In the genomic region with DNA sequence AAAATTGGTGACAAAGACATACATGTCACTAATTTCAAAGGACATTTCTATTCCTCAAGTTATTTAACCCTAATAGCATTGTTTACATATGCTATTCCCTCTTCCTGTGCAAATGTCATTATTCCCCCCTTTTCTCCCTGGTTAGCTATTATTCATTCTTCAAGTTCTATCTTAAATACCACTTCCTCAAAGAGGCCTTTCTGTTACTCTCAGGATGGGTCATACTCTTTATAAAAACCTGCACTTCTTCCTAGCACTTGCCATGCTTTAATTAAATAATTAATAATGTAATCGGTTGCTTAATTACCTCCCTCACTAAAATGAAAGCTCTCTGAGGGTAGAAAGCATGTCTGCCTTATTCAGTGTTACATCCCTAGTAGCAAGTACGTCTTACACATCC, we compare ENCODE assay signal across 16 cellular contexts.
DNase-seq lines count a peak whose midpoint lies in the region; ATAC-seq, FAIRE-seq and TF ChIP-seq lines count a peak whose summit lies in the region.
"Had no signal": no experiment of that assay in that cellular context is flagged by ENCODE, and none has a peak within 500 bp of the region (broad histone marks: within the 10 kb centered on the region; RNA-seq: fewer than 3 reads in every experiment).

No MANE protein-coding gene starts in this region.

- no peaks in the 10 kb centered on the region for H3K9me3 ChIP-seq in mucosa of descending colon
- H3K9me3 ChIP-seq: HAP-1 had no signal

- no peak for DNase-seq in T-helper 2 cell treated with Interferon-gamma antibody and Interleukin-4, amounts not matched to agents 5 μg/mL and 100 μg/mL, for 36 hours (ENCODE audit: low spot score)
- DNase-seq in T-helper 2 cell (no peak), GM19239 (ENCODE audit: insufficient read length, low spot score) (no peak), mucosa of descending colon (no peak)
- DNase-seq: 8988T; CD8-positive, alpha-beta memory T cell; COR-L47; DMS79 treated with DMSO at 0.1 percent for 48 hours; GF-D8; GM23248 had no signal

- peak; percentile 82 for FAIRE-seq in GM19239 (lab: Jason Lieb, UNC)

- peak overlapping the region; percentile 42 for H3K27ac Mint-ChIP-seq in T-helper 2 cell treated with Interferon-gamma antibody and Interleukin-4, amounts not matched to agents 5 μg/mL and 100 μg/mL, for 36 hours
- H3K27ac Mint-ChIP-seq in activated T-helper 17 cell treated with anti-CD3 and anti-CD28 coated beads, Interleukin-2, amount 50 U/mL, for 72 hours: peak overlapping the region; percentile 3

- no peaks in the 10 kb centered on the region for H3K4me1 Mint-ChIP-seq in T-helper 2 cell treated with Interferon-gamma antibody and Interleukin-4, amounts not matched to agents 5 μg/mL and 100 μg/mL, for 36 hours (ENCODE audit: low read depth)
- no peaks in the 10 kb centered on the region for H3K4me1 Mint-ChIP-seq in activated T-helper 17 cell treated with anti-CD3 and anti-CD28 coated beads, Interleukin-2, amount 50 U/mL, for 72 hours
- H3K4me1 Mint-ChIP-seq: CD14-positive monocyte; CD8-positive, alpha-beta memory T cell had no signal

- no peaks in the 10 kb centered on the region for H3K36me3 ChIP-seq in mucosa of descending colon (ENCODE audit: low read depth)

- intact Hi-C loops in mucosa of descending colon (cut with DNase I, micrococcal nuclease): no loop called here

- peaks cover 52% of the 10 kb centered on the region for H3K36me3 Mint-ChIP-seq in T-helper 2 cell treated with Interferon-gamma antibody and Interleukin-4, amounts not matched to agents 5 μg/mL and 100 μg/mL, for 36 hours (ENCODE audit: low read depth)
- H3K36me3 Mint-ChIP-seq in activated T-helper 17 cell treated with anti-CD3 and anti-CD28 coated beads, Interleukin-2, amount 50 U/mL, for 72 hours (ENCODE audit: low read depth): peaks cover 43% of the 10 kb centered on the region

- H3K27me3 Mint-ChIP-seq in T-helper 2 cell treated with Interferon-gamma antibody and Interleukin-4, amounts not matched to agents 5 μg/mL and 100 μg/mL, for 36 hours (ENCODE audit: low read depth): no peaks in the 10 kb centered on the region
- H3K27me3 Mint-ChIP-seq in activated T-helper 17 cell treated with anti-CD3 and anti-CD28 coated beads, Interleukin-2, amount 50 U/mL, for 72 hours: no peaks in the 10 kb centered on the region
- H3K27me3 Mint-ChIP-seq: CD8-positive, alpha-beta memory T cell had no signal

- no peak overlapping the region for H3K4me3 Mint-ChIP-seq in T-helper 2 cell treated with Interferon-gamma antibody and Interleukin-4, amounts not matched to agents 5 μg/mL and 100 μg/mL, for 36 hours
- H3K4me3 Mint-ChIP-seq in activated T-helper 17 cell treated with anti-CD3 and anti-CD28 coated beads, Interleukin-2, amount 50 U/mL, for 72 hours: no peak overlapping the region
- H3K4me3 Mint-ChIP-seq: CD14-positive monocyte; CD8-positive, alpha-beta memory T cell had no signal

- no peak for ATAC-seq in activated T-helper 17 cell treated with anti-CD3 and anti-CD28 coated beads, Interleukin-2, amount 50 U/mL, for 72 hours (replicated peaks)
- ATAC-seq in HG02678 (IDR thresholded peaks at IDR 0.05; ENCODE audit: unreplicated experiment) (no peak), mucosa of descending colon (no peak), HG03354 (IDR thresholded peaks at IDR 0.05; ENCODE audit: poor library complexity, severe bottlenecking, unreplicated experiment) (no peak)

- H3K4me1 ChIP-seq in mucosa of descending colon (ENCODE audit: low read depth): no peaks in the 10 kb centered on the region
- H3K4me1 ChIP-seq: HAP-1 had no signal

- TF ChIP-seq CTCF in mucosa of descending colon (IDR thresholded peaks at IDR 0.05): no peak

- H3K9me3 Mint-ChIP-seq in T-helper 2 cell treated with Interferon-gamma antibody and Interleukin-4, amounts not matched to agents 5 μg/mL and 100 μg/mL, for 36 hours: no peaks in the 10 kb centered on the region
- no peaks in the 10 kb centered on the region for H3K9me3 Mint-ChIP-seq in activated T-helper 17 cell treated with anti-CD3 and anti-CD28 coated beads, Interleukin-2, amount 50 U/mL, for 72 hours
- H3K9me3 Mint-ChIP-seq: CD8-positive, alpha-beta memory T cell had no signal

- no peak overlapping the region for H3K4me3 ChIP-seq in mucosa of descending colon
- H3K4me3 ChIP-seq: BLaER1, GM23248, HAP-1 had no signal
